In genomic region chr5:784428-785177, GRCh38 we compare ENCODE assay signal across 8 cellular contexts. TPM values are rescaled to one million over a fixed set of nuclear protein-coding genes. Genes with fewer than 3 reads are reported as not detected.
DNase-seq lines count a peak whose midpoint lies in the region; ATAC-seq and TF ChIP-seq lines count a peak whose summit lies in the region.
"Not testable (repeated sequence)": the region's sequence is repeated elsewhere in the genome, so short reads cannot be mapped to it uniquely, and the experiment has no call there.

ZDHHC11B (minus strand) TSS chr5:784729; CDS start chr5:766919, 17,810 bp downstream.

- not testable (repeated sequence) for H3K27ac ChIP-seq in BLaER1 treated with 17β-estradiol and CSF1 and Interleukin-3, amounts not matched to agents 10 nM and 100 nM; HUES6 (ENCODE audit: low read depth, low read length)
- peak within 1 kb of the TSS; percentile 65 for H3K27ac ChIP-seq in lower lobe of right lung

- not testable (repeated sequence) for H4K20me1 ChIP-seq in BLaER1 treated with 17β-estradiol and CSF1 and Interleukin-3, amounts not matched to agents 10 nM and 100 nM

- H3K4me1 Mint-ChIP-seq in effector memory CD8-positive, alpha-beta T cell (ENCODE audit: low read depth in 2 of 2) = not testable (repeated sequence)

- H3K27me3 Mint-ChIP-seq in effector memory CD8-positive, alpha-beta T cell = peaks cover 13 to 21% of the 10 kb centered on the region in 2 donors

- DNase-seq in NT2/D1 (ENCODE audit: low read depth, low spot score) = peak; percentile 57
- peak; percentile 94 for DNase-seq in activated T-cell treated with anti-CD3 and anti-CD28 coated beads for 1 hour (ENCODE audit: low read depth)
- peak; percentile 80 to 86 (median 83) for DNase-seq in effector memory CD8-positive, alpha-beta T cell
- DNase-seq in lower lobe of right lung = peak; percentile 92
- DNase-seq in stimulated activated CD4-positive, alpha-beta T cell treated with anti-CD3 and anti-CD28 coated beads, Interleukin-4, amount 100 ng/mL, for 1 hour = peak; percentile 96

- not testable (repeated sequence) for H3K9me3 ChIP-seq in BLaER1 treated with 17β-estradiol and CSF1 and Interleukin-3, amounts not matched to agents 10 nM and 100 nM (replicated peaks in 1 of 11); HUES6 (ENCODE audit: control insufficient read depth, insufficient read depth, low read depth, low read length); NT2/D1 (ENCODE audit: insufficient read depth, low read length); lower lobe of right lung

- ATAC-seq in GM21367 (IDR thresholded peaks at IDR 0.05; ENCODE audit: unreplicated experiment) (peak; percentile 67), lower lobe of right lung (peak; percentile 89 to 90)
- peak; percentile 71 for ATAC-seq in effector memory CD8-positive, alpha-beta T cell (replicated peaks)

- peak within 1 kb of the TSS; percentile 81 to 82 for H3K4me3 Mint-ChIP-seq in effector memory CD8-positive, alpha-beta T cell

- H3K27ac Mint-ChIP-seq in effector memory CD8-positive, alpha-beta T cell = peak within 1 kb of the TSS; percentile 44 to 82

- H3K36me3 Mint-ChIP-seq in effector memory CD8-positive, alpha-beta T cell (ENCODE audit: insufficient read depth) = peaks cover 14% of the 10 kb centered on the region

- H3K36me3 ChIP-seq in BLaER1 treated with 17β-estradiol and CSF1 and Interleukin-3, amounts not matched to agents 10 nM and 100 nM; HUES6 (ENCODE audit: control insufficient read depth, insufficient read depth, low read length); NT2/D1 (ENCODE audit: insufficient read depth, insufficient read length, low read length); lower lobe of right lung: not testable (repeated sequence)

- peaks cover 16 to 24% (median 19%) of the 10 kb centered on the region in 11 experiments for H3K27me3 ChIP-seq in BLaER1 treated with 17β-estradiol and CSF1 and Interleukin-3, amounts not matched to agents 10 nM and 100 nM
- peaks cover 30% of the 10 kb centered on the region for H3K27me3 ChIP-seq in HUES6 (ENCODE audit: control insufficient read depth, insufficient read depth, low read length)
- peaks cover 11% of the 10 kb centered on the region for H3K27me3 ChIP-seq in NT2/D1 (ENCODE audit: insufficient read depth, insufficient read length)
- not testable (repeated sequence) for H3K27me3 ChIP-seq in lower lobe of right lung (ENCODE audit: low read depth)

- H3K9me3 Mint-ChIP-seq in effector memory CD8-positive, alpha-beta T cell = peaks cover 2 to 11% of the 10 kb centered on the region in 2 donors

- peak within 1 kb of the TSS; percentile 88 to 98 (median 97) for H3K4me2 ChIP-seq in BLaER1 treated with 17β-estradiol and CSF1 and Interleukin-3, amounts not matched to agents 10 nM and 100 nM

- H3K4me1 ChIP-seq in BLaER1 treated with 17β-estradiol and CSF1 and Interleukin-3, amounts not matched to agents 10 nM and 100 nM = peaks cover 0 to 27% (median 19%) of the 10 kb centered on the region in 10 experiments; a peak in 16 of 20 replicates
- not testable (repeated sequence) for H3K4me1 ChIP-seq in HUES6 (ENCODE audit: control insufficient read depth, insufficient read depth, low read length); NT2/D1 (ENCODE audit: insufficient read depth, insufficient read length); lower lobe of right lung

- peak within 1 kb of the TSS; percentile 30 to 74 (median 61); a peak in 19 of 22 replicates for H3K9ac ChIP-seq in BLaER1 treated with 17β-estradiol and CSF1 and Interleukin-3, amounts not matched to agents 10 nM and 100 nM
- not testable (repeated sequence) for H3K9ac ChIP-seq in HUES6 (ENCODE audit: low read length)
- peak within 1 kb of the TSS; percentile 72 for H3K9ac ChIP-seq in NT2/D1 (ENCODE audit: insufficient read length, low read depth)

- TF ChIP-seq CTCF in lower lobe of right lung (IDR thresholded peaks at IDR 0.05) = not testable (repeated sequence)

- H3K4me3 ChIP-seq in BLaER1 treated with 17β-estradiol and CSF1 and Interleukin-3, amounts not matched to agents 10 nM and 100 nM = peak within 1 kb of the TSS; percentile 61 to 77 (median 68)
- peak within 1 kb of the TSS; percentile 65 for H3K4me3 ChIP-seq in HUES6 (ENCODE audit: low read depth, low read length)
- H3K4me3 ChIP-seq in NT2/D1 (ENCODE audit: insufficient read length, low read depth) = peak within 1 kb of the TSS; percentile 40
- H3K4me3 ChIP-seq in lower lobe of right lung = peak within 1 kb of the TSS; percentile 68

- intact Hi-C loops in lower lobe of right lung (cut with DNase I) = not testable (repeated sequence)

RNA-seq across cellular contexts. Expression of gene ZDHHC11B, which starts in this region (rescaled TPM):
- total RNA-seq in lower lobe of right lung = 14.9 TPM
